1 cellular context compared by ENCODE assay signal in the genomic region with DNA sequence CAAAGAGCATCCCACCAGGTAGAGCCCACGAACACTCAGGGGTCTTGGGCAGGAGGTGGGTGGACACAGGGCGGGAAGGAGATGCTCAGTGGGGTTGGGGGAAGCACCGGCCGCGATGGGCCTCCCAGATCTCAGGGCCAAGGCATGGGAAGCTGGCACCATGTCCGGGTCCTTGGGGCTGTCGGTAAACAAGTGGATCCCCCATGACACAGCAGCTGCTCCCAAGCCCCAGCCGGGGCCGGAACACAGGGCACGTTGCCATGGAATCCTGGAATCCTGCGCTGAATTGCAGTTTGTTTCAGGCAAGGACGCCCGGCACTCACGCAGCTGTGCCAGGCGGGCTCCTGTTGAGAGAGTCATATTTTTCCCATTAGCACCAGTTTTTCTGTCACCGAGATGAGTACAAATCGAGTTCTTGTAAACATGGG.
TF ChIP-seq lines count a peak whose summit lies in the region.

No MANE protein-coding gene starts in this region.

TF ChIP-seq in IMR-90, 13 proteins besides CTCF, POLR2A, EP300 and RAD21 (continued from another document):
- TF ChIP-seq, protein P1, sequence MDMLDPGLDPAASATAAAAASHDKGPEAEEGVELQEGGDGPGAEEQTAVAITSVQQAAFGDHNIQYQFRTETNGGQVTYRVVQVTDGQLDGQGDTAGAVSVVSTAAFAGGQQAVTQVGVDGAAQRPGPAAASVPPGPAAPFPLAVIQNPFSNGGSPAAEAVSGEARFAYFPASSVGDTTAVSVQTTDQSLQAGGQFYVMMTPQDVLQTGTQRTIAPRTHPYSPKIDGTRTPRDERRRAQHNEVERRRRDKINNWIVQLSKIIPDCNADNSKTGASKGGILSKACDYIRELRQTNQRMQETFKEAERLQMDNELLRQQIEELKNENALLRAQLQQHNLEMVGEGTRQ (IDR thresholded peaks at IDR 0.05; ENCODE audit: low read depth, low read length): no peak
- TF ChIP-seq RFX5 (IDR thresholded peaks at IDR 0.05; ENCODE audit: low read depth, low read length): no peak
- no peak for TF ChIP-seq MAFK (IDR thresholded peaks at IDR 0.05; ENCODE audit: low read depth, low read length)
- no peak for TF ChIP-seq CEBPB (IDR thresholded peaks at IDR 0.05; ENCODE audit: low read depth, low read length)
- TF ChIP-seq, protein P2, sequence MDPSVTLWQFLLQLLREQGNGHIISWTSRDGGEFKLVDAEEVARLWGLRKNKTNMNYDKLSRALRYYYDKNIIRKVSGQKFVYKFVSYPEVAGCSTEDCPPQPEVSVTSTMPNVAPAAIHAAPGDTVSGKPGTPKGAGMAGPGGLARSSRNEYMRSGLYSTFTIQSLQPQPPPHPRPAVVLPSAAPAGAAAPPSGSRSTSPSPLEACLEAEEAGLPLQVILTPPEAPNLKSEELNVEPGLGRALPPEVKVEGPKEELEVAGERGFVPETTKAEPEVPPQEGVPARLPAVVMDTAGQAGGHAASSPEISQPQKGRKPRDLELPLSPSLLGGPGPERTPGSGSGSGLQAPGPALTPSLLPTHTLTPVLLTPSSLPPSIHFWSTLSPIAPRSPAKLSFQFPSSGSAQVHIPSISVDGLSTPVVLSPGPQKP (IDR thresholded peaks at IDR 0.05; ENCODE audit: borderline replicate concordance, low read depth, low read length): no peak
- no peak for TF ChIP-seq NFE2L2 (IDR thresholded peaks at IDR 0.05; ENCODE audit: low read depth, low read length)
- no peak for TF ChIP-seq BHLHE40 (IDR thresholded peaks at IDR 0.05; ENCODE audit: low read depth, low read length)
- no peak for TF ChIP-seq MAZ (IDR thresholded peaks at IDR 0.05; ENCODE audit: borderline replicate concordance, low read depth, low read length)
- TF ChIP-seq RCOR1 (IDR thresholded peaks at IDR 0.05; ENCODE audit: insufficient replicate concordance, low read length): no peak
- TF ChIP-seq FOS (IDR thresholded peaks at IDR 0.05; ENCODE audit: low read depth, low read length): no peak
